1 cellular context compared by ENCODE assay signal in genomic region chr7:100431286-100431735, GRCh38.
A peak's percentile ranks its signal among the peaks of the same experiment; 100 is the strongest.
TF ChIP-seq lines count a peak whose summit lies in the region.

No MANE protein-coding gene starts in this region.

TF ChIP-seq in K562, 482 proteins besides CTCF, POLR2A, EP300 and RAD21:
- TF ChIP-seq ZFP30 (CRISPR knock-in tag; IDR thresholded peaks at IDR 0.05; ENCODE audit: borderline replicate concordance) (no peak), E2F6 (IDR thresholded peaks at IDR 0.05; ENCODE audit: borderline replicate concordance in 1 of 2, extremely low read depth in 1 of 2, insufficient read depth in 1 of 2, insufficient read length in 1 of 2, low read depth in 1 of 2, low read length in 1 of 2, poor library complexity in 1 of 2, severe bottlenecking in 1 of 2) (peak in 1 of 2 experiments; percentile 17), MYC (IDR thresholded peaks at IDR 0.05; ENCODE audit: low read depth, low read length) (no peak), MYC (CRISPR knock-in tag; IDR thresholded peaks at IDR 0.05; ENCODE audit: borderline replicate concordance, low read depth) (0 out of 2 replicates have a peak, but pooled peaks have one; percentile 10), POLR2AphosphoS5 (IDR thresholded peaks at IDR 0.05; ENCODE audit: control insufficient read depth, insufficient read depth, low read depth, low read length) (0 out of 2 replicates have a peak, but pooled peaks have one; percentile 17), PHF8 (IDR thresholded peaks at IDR 0.05; ENCODE audit: borderline replicate concordance, low read length) (no peak), RUNX1 (IDR thresholded peaks at IDR 0.05; ENCODE audit: low read depth) (peak; percentile 56; the same call in 1 of the 2 replicates), RBM15 (IDR thresholded peaks at IDR 0.05; ENCODE audit: insufficient read depth, low read length) (no peak), EWSR1 (IDR thresholded peaks at IDR 0.05; ENCODE audit: borderline replicate concordance, low read depth, partially characterized antibody) (no peak), DNMT1 (IDR thresholded peaks at IDR 0.05) (no peak), POLR2G (IDR thresholded peaks at IDR 0.05; ENCODE audit: low read depth, low read length) (peak; percentile 72), ZNF695 (CRISPR knock-in tag; IDR thresholded peaks at IDR 0.05) (no peak), USF1 (CRISPR knock-in tag; IDR thresholded peaks at IDR 0.05) (no peak), E2F3 (CRISPR knock-in tag; IDR thresholded peaks at IDR 0.05) (0 out of 2 replicates have a peak, but pooled peaks have one; percentile 33), RBFOX2 (IDR thresholded peaks at IDR 0.05; ENCODE audit: low read depth, low read length) (peak; percentile 65), RBM14 (IDR thresholded peaks at IDR 0.05; ENCODE audit: borderline replicate concordance, insufficient read depth, low read depth, low read length) (no peak), CBX8 (IDR thresholded peaks at IDR 0.05; ENCODE audit: borderline replicate concordance, extremely low read depth, low read depth, low read length, poor library complexity, severe bottlenecking) (no peak), KDM4B (IDR thresholded peaks at IDR 0.05; ENCODE audit: borderline replicate concordance in 2 of 2, low read depth in 1 of 2) (no peak), ZNF449 (CRISPR knock-in tag; IDR thresholded peaks at IDR 0.05) (no peak), NCOA1 (IDR thresholded peaks at IDR 0.05; ENCODE audit: low read depth) (no peak), KLF13 (tag; IDR thresholded peaks at IDR 0.05; ENCODE audit: borderline replicate concordance, low read depth) (no peak), PURB (CRISPR knock-in tag; IDR thresholded peaks at IDR 0.05; ENCODE audit: low read depth) (no peak), ELK1 (CRISPR knock-in tag; IDR thresholded peaks at IDR 0.05) (no peak), HNRNPK (IDR thresholded peaks at IDR 0.05; ENCODE audit: low read depth, low read length, poor library complexity, severe bottlenecking) (no peak)
